ENCODE assay signal across 9 cellular contexts in genomic region chr12:121061831-121062230, GRCh38. TPM values are rescaled to one million over a fixed set of nuclear protein-coding genes. Genes with fewer than 3 reads are reported as not detected.
A peak's percentile ranks its signal among the peaks of the same experiment; 100 is the strongest.
DNase-seq lines count a peak whose midpoint lies in the region; ATAC-seq and TF ChIP-seq lines count a peak whose summit lies in the region.
"Had no signal": no experiment of that assay in that cellular context is flagged by ENCODE, and none has a peak within 500 bp of the region (broad histone marks: within the 10 kb centered on the region; RNA-seq: fewer than 3 reads in every experiment).

No MANE protein-coding gene starts in this region.

- no peak for ATAC-seq in GM21717 (IDR thresholded peaks at IDR 0.05; ENCODE audit: unreplicated experiment)
- ATAC-seq: activated naive CD8-positive, alpha-beta T cell treated with anti-CD3 and anti-CD28 coated beads, Interleukin-2, amount 50 U/mL, for 24 hours had no signal

- no peak overlapping the region for H3K4me3 ChIP-seq in AG09309 (ENCODE audit: control insufficient read depth, low read depth, low read length)
- no peak overlapping the region for H3K4me3 ChIP-seq in SJSA1
- no peak overlapping the region for H3K4me3 ChIP-seq in Caco-2 (ENCODE audit: low read depth, low read length)

- no peaks in the 10 kb centered on the region for H3K4me1 Mint-ChIP-seq in Caco-2 (ENCODE audit: low read depth, unreplicated experiment)

- H3K36me3 Mint-ChIP-seq in Caco-2 (ENCODE audit: insufficient read depth, unreplicated experiment), result no peaks in the 10 kb centered on the region

- H3K27ac Mint-ChIP-seq in Caco-2 (ENCODE audit: unreplicated experiment), result no peak overlapping the region
- H3K27ac Mint-ChIP-seq: activated naive CD8-positive, alpha-beta T cell treated with anti-CD3 and anti-CD28 coated beads, Interleukin-2, amount 50 U/mL, for 24 hours had no signal

- H3K36me3 ChIP-seq in SJSA1 (no peaks in the 10 kb centered on the region), Caco-2 (ENCODE audit: control insufficient read depth, insufficient read depth, low read length) (no peaks in the 10 kb centered on the region)

- intact Hi-C loops in Caco-2 (cut with micrococcal nuclease; ENCODE audit: unreplicated experiment), result loop anchor here (1.0 to 5.0 kb wide), 2 partner anchors 48 to 170 kb away; no protein-coding TSS in a partner anchor

- no peak overlapping the region for H3K27ac ChIP-seq in SJSA1

- no peak for DNase-seq in AG09309 (ENCODE audit: low read depth)
- peak; percentile 12 for DNase-seq in HT-29 (ENCODE audit: low spot score)
- DNase-seq in SJSA1 (ENCODE audit: low read depth in 1 of 2, low spot score in 2 of 2), result peak; percentile 5 to 9
- peak; percentile 54 for DNase-seq in globus pallidus (ENCODE audit: low spot score)
- no peak for DNase-seq in NCI-H1436 treated with DMSO at 0.1 percent for 48 hours (lab: John Stamatoyannopoulos, UW)
- DNase-seq in Caco-2, result no peak
- no peak for DNase-seq in NCI-H1930 (lab: John Stamatoyannopoulos, UW)
- DNase-seq: activated naive CD8-positive, alpha-beta T cell treated with anti-CD3 and anti-CD28 coated beads, Interleukin-2, amount 50 U/mL, for 24 hours had no signal

- CTCF ChIA-PET in Caco-2 (lab: Charles Lee), result interaction anchor here (0.9 to 1.3 kb wide), 2 partner anchors 30 to 52 kb away, joined by 3 read pairs; no protein-coding TSS in a partner anchor

- no peaks in the 10 kb centered on the region for H3K27me3 Mint-ChIP-seq in Caco-2 (ENCODE audit: insufficient read depth, unreplicated experiment)
- H3K27me3 Mint-ChIP-seq: activated naive CD8-positive, alpha-beta T cell treated with anti-CD3 and anti-CD28 coated beads, Interleukin-2, amount 50 U/mL, for 24 hours had no signal

- no peaks in the 10 kb centered on the region for H3K9me3 Mint-ChIP-seq in Caco-2 (ENCODE audit: unreplicated experiment)
- H3K9me3 Mint-ChIP-seq: activated naive CD8-positive, alpha-beta T cell treated with anti-CD3 and anti-CD28 coated beads, Interleukin-2, amount 50 U/mL, for 24 hours had no signal

- TF ChIP-seq CTCF in AG09309 (IDR thresholded peaks at IDR 0.05; ENCODE audit: control insufficient read depth, insufficient read depth, low read depth, low read length, missing control alignments) (peak; percentile 41), Caco-2 (IDR thresholded peaks at IDR 0.05; ENCODE audit: insufficient read depth in 1 of 2, low read depth in 1 of 2, low read length in 1 of 2, severe bottlenecking in 1 of 2, unreplicated experiment in 1 of 2) (peak in 1 of 2 experiments; percentile 61)

- H3K9me3 ChIP-seq in SJSA1 (replicated peaks), result no peaks in the 10 kb centered on the region
- H3K9me3 ChIP-seq in Caco-2, result no peaks in the 10 kb centered on the region

- H3K4me1 ChIP-seq in SJSA1 (replicated peaks) (peaks cover 11% of the 10 kb centered on the region), Caco-2 (no peaks in the 10 kb centered on the region)

- POLR2A ChIA-PET in Caco-2 (lab: Charles Lee), result no interaction called here

- no TSS peak for BruUV-seq in Caco-2 (replicated peaks; lab: Mats Ljungman, UMichigan)

- H3K27me3 ChIP-seq in SJSA1 (replicated peaks), result no peaks in the 10 kb centered on the region
- no peaks in the 10 kb centered on the region for H3K27me3 ChIP-seq in Caco-2 (replicated peaks; ENCODE audit: control insufficient read depth, insufficient read depth, low read length)

- H3K4me3 Mint-ChIP-seq in Caco-2 (ENCODE audit: unreplicated experiment), result no peak overlapping the region
- H3K4me3 Mint-ChIP-seq: activated naive CD8-positive, alpha-beta T cell treated with anti-CD3 and anti-CD28 coated beads, Interleukin-2, amount 50 U/mL, for 24 hours had no signal

RNA-seq across cellular contexts. Expression of gene OASL, which starts 22.8 kb away (rescaled TPM):
- total RNA-seq in HT-29 (2014; rRNA removed; shearing (Covaris generic)), result 17.4 and 18.0 TPM in 2 replicates
- not detected in 2 replicates for total RNA-seq in SJSA1 (2014; rRNA removed; shearing (Covaris generic))
- total RNA-seq in Caco-2 (2022), result 0.11 and 0.35 TPM in 2 replicates

RNA-seq across cellular contexts. Expression of gene C12orf43, which starts 45.5 kb away (rescaled TPM):
- 10.9 and 18.9 TPM in 2 replicates for total RNA-seq in HT-29 (2014; rRNA removed; shearing (Covaris generic))
- total RNA-seq in SJSA1 (2014; rRNA removed; shearing (Covaris generic)), result 14.8 and 23.2 TPM in 2 replicates
- total RNA-seq in Caco-2 (2022), result 19.3 and 22.1 TPM in 2 replicates

Comparison
In these comparisons a context has a peak if more than half of its experiments do, and no peak if none do; other contexts are left out.
1. DNase-seq: peak in HT-29 (single experiment), SJSA1 (2 of 2) and globus pallidus (single experiment); none in AG09309 (single experiment), NCI-H1436 treated with DMSO at 0.1 percent for 48 hours (single experiment), Caco-2 (0 of 2) and NCI-H1930 (0 of 2).
2. RNA of gene OASL, which starts 22.8 kb away (total RNA-seq): 17.4 to 18.0 TPM in HT-29; 0.11 to 0.35 TPM in Caco-2 and not detected in SJSA1; every median in the first group is over 10 times any median in the second.